7 cellular contexts compared by ENCODE assay signal in the genomic region with DNA sequence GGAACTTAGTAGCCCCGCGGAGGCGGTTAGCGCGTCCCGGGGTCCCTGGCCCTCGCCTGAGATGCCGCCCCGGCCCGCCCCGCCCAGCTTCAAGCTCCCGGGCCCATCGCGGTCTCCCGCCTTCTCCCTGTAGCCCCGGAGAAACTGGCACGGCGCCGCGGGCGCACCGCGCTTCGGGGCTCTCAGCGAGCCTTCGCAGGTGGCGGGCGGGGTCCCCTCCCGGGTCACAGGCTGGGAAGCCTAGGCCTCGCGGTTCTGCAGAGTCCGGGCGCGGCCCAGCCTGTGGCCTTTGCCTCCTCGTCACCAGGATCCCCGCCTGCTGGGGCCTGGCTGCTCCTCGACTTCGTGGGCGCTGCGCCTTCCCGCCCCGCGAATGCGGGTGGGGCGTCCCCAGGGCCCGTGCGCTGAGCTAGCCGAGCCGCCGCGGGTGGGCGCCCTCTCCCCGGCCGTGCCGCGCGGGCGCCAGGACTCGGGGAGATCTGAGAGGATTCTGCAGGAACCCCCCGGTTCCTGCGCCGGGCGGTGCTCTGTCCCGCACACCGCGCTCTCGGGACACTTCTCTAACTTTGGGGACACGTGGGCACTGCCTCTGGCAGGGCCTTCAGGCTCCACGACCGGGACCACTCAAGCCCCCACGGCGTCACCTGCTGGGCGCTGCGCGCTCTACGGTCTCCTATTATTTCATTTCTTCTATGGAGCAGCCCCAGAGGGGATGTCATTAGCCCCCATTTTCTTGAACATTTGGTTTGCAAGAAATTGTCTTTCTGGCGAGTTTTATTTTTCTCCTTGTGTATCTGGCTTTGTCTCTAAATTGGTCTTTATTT. TPM values are rescaled to one million over a fixed set of nuclear protein-coding genes. Genes with fewer than 3 reads are reported as not detected.
DNase-seq lines count a peak whose midpoint lies in the region; ATAC-seq and TF ChIP-seq lines count a peak whose summit lies in the region.

No MANE protein-coding gene starts in this region.

- no peaks in the 10 kb centered on the region for H3K36me3 ChIP-seq in mesodermal cell (ENCODE audit: control insufficient read depth, insufficient read depth, low read length)

- WGBS in mesodermal cell (ENCODE audit: insufficient coverage in 2 of 2), 2 experiments = 1% methylated on average over 51 to 61 of the region's 77 CpGs

- no peaks in the 10 kb centered on the region for H3K9me3 Mint-ChIP-seq in activated CD4-positive, alpha-beta T cell treated with anti-CD3 and anti-CD28 coated beads for 36 hours (ENCODE audit: low read depth)

- no peak overlapping the region for H3K27ac ChIP-seq in mesodermal cell (ENCODE audit: low read depth, low read length, severe bottlenecking)

- in situ Hi-C loops in GM13977 (cut with MboI; ENCODE audit: low pct_unique_long_range_greater_than_20kb, low sequenced_read_pairs, unreplicated experiment) = no loop called here

- DNase-seq in GM13977 (ENCODE audit: low spot score) = peak; percentile 81
- peak; percentile 69 for DNase-seq in MV-4-11 (lab: John Stamatoyannopoulos, UW)
- DNase-seq in activated CD4-positive, alpha-beta T cell treated with anti-CD3 and anti-CD28 coated beads for 36 hours = peak; percentile 80
- DNase-seq in ecto neural progenitor cell (ENCODE audit: low spot score) = peak; percentile 78
- DNase-seq in stimulated activated CD8-positive, alpha-beta memory T cell treated with anti-CD3 and anti-CD28 coated beads, Interleukin-4, amount 100 ng/mL, for 4 hours (ENCODE audit: low read depth in 2 of 2, low spot score in 1 of 2) = peak; percentile 24 to 44

- ATAC-seq in HG02571 (IDR thresholded peaks at IDR 0.05; ENCODE audit: unreplicated experiment) = peak; percentile 37
- peak; percentile 34 for ATAC-seq in activated CD4-positive, alpha-beta T cell treated with anti-CD3 and anti-CD28 coated beads for 36 hours

- POLR2A ChIA-PET in activated CD4-positive, alpha-beta T cell treated with anti-CD3 and anti-CD28 coated beads for 36 hours (lab: Charles Lee) = interaction anchor here (0.6 to 1.6 kb wide), 6 partner anchors 13 to 112 kb away, joined by 3 to 6 read pairs (median 4); no protein-coding TSS in a partner anchor

- H3K36me3 Mint-ChIP-seq in activated CD4-positive, alpha-beta T cell treated with anti-CD3 and anti-CD28 coated beads for 36 hours (ENCODE audit: low read depth) = peaks cover 21% of the 10 kb centered on the region

- CTCF ChIA-PET in activated CD4-positive, alpha-beta T cell treated with anti-CD3 and anti-CD28 coated beads for 36 hours (lab: Charles Lee) = interaction anchor here (0.6 to 3.9 kb wide), 16 partner anchors 14 to 182 kb away, joined by 3 to 14 read pairs (median 3); a partner anchor contains a TSS

- H3K4me1 Mint-ChIP-seq in activated CD4-positive, alpha-beta T cell treated with anti-CD3 and anti-CD28 coated beads for 36 hours = peaks cover 31% of the 10 kb centered on the region

- H3K4me1 ChIP-seq in mesodermal cell (ENCODE audit: control insufficient read depth, insufficient read depth, low read length, poor library complexity, severe bottlenecking) = peaks cover 29% of the 10 kb centered on the region

- no peaks in the 10 kb centered on the region for H3K27me3 Mint-ChIP-seq in activated CD4-positive, alpha-beta T cell treated with anti-CD3 and anti-CD28 coated beads for 36 hours

- H3K4me3 Mint-ChIP-seq in activated CD4-positive, alpha-beta T cell treated with anti-CD3 and anti-CD28 coated beads for 36 hours = peak overlapping the region; percentile 77

- peak; percentile 73 for TF ChIP-seq CTCF in GM13977 (IDR thresholded peaks at IDR 0.05; ENCODE audit: extremely low read depth, insufficient read depth, missing control alignments)

- H3K4me3 ChIP-seq in mesodermal cell (ENCODE audit: extremely low read depth, insufficient read depth, low read length, poor library complexity, severe bottlenecking) = peak overlapping the region; percentile 61

- no peaks in the 10 kb centered on the region for H3K9me3 ChIP-seq in mesodermal cell (ENCODE audit: control insufficient read depth, low read length)

- intact Hi-C loops in activated CD4-positive, alpha-beta T cell treated with anti-CD3 and anti-CD28 coated beads for 36 hours (cut with DNase I, micrococcal nuclease) = loop anchor here (1.0 to 5.0 kb wide), 17 partner anchors 27 to 462 kb away; a partner anchor contains a TSS

- peak overlapping the region; percentile 89 for H3K27ac Mint-ChIP-seq in activated CD4-positive, alpha-beta T cell treated with anti-CD3 and anti-CD28 coated beads for 36 hours

RNA-seq across cellular contexts. Expression of a gene that starts 0.7 kb away (rescaled TPM):
- 100 to 1,000 TPM; 186 to 191 TPM for total RNA-seq in activated CD4-positive, alpha-beta T cell treated with anti-CD3 and anti-CD28 coated beads for 36 hours
- polyA plus RNA-seq in mesodermal cell (2013, experiment 1 of 2) = 59.3 TPM
- polyA plus RNA-seq in mesodermal cell (2013, experiment 2 of 2) = 54.0 TPM

RNA-seq across cellular contexts. Expression of a gene that starts 53.6 kb away (rescaled TPM):
- total RNA-seq in activated CD4-positive, alpha-beta T cell treated with anti-CD3 and anti-CD28 coated beads for 36 hours = 100 to 1,000 TPM; 187 to 197 TPM
- polyA plus RNA-seq in mesodermal cell (2013, experiment 1 of 2) = 135 TPM
- 150 TPM for polyA plus RNA-seq in mesodermal cell (2013, experiment 2 of 2)
